Comparison of ENCODE assay signal across 1 cellular context in genomic region chr2:237505188-237505939, GRCh38.
TF ChIP-seq lines count a peak whose summit lies in the region.

No MANE protein-coding gene starts in this region.

TF ChIP-seq in SK-N-SH, 30 proteins besides CTCF, POLR2A, EP300 and RAD21:
- TF ChIP-seq NRF1 (IDR thresholded peaks at IDR 0.05; ENCODE audit: low read depth, low read length) (no peak), ZBTB33 (IDR thresholded peaks at IDR 0.05; ENCODE audit: borderline replicate concordance, low read depth) (no peak), MAX (IDR thresholded peaks at IDR 0.05; ENCODE audit: low read depth) (no peak)
